Comparison of ENCODE assay signal across 8 cellular contexts in the genomic region with DNA sequence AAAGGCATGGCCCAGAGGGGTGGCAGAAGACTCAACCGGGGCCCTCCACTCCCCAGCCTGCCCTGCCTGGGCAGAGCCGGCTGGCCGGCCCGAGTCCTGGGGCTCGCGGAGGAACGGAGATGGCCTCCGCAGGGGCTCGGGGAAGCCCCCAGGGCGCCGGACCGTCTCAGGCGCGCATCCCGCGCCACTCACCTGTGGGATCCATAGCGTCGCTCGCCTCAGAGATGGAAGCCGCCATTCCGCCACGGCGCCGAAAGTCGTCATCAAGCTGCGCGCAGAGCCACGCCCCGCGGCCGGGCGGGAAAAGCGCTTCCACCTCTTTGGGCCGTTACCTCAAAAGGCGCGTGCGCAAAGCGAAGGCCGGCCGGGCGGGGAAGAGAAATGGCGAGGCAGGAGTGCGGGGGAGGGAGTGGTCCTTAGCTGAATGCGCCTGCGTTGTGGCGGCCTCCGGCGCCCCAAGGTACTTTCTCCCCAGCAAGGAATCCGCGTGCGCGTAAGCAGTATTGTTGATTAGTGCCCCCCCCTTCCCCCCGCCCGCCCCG. TPM values are rescaled to one million over a fixed set of nuclear protein-coding genes. Genes with fewer than 3 reads are reported as not detected.
A peak's percentile ranks its signal among the peaks of the same experiment; 100 is the strongest.
DNase-seq lines count a peak whose midpoint lies in the region; TF ChIP-seq lines count a peak whose summit lies in the region.

A gene with protein sequence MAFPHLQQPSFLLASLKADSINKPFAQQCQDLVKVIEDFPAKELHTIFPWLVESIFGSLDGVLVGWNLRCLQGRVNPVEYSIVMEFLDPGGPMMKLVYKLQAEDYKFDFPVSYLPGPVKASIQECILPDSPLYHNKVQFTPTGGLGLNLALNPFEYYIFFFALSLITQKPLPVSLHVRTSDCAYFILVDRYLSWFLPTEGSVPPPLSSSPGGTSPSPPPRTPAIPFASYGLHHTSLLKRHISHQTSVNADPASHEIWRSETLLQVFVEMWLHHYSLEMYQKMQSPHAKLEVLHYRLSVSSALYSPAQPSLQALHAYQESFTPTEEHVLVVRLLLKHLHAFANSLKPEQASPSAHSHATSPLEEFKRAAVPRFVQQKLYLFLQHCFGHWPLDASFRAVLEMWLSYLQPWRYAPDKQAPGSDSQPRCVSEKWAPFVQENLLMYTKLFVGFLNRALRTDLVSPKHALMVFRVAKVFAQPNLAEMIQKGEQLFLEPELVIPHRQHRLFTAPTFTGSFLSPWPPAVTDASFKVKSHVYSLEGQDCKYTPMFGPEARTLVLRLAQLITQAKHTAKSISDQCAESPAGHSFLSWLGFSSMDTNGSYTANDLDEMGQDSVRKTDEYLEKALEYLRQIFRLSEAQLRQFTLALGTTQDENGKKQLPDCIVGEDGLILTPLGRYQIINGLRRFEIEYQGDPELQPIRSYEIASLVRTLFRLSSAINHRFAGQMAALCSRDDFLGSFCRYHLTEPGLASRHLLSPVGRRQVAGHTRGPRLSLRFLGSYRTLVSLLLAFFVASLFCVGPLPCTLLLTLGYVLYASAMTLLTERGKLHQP (minus strand): TSS at position 265 of the 542 bp plus-strand sequence. CDS start 5,010 bp downstream, outside the sequence.

- no peaks in the 10 kb centered on the region; the same call in 1 of the 2 replicates for H3K36me3 ChIP-seq in H7 (replicated peaks; ENCODE audit: control insufficient read depth, insufficient read depth, low read length)

- H3K36me3 Mint-ChIP-seq in nephron (ENCODE audit: low read depth): peaks cover 3% of the 10 kb centered on the region
- H3K36me3 Mint-ChIP-seq in stimulated activated naive CD8-positive, alpha-beta T cell treated with anti-CD3 and anti-CD28 coated beads, Interleukin-15, Interleukin-2, amounts not matched to agents 100 ng/mL and 50 ng/mL, for 24 hours (ENCODE audit: low read depth): peaks cover 12% of the 10 kb centered on the region

- no peaks in the 10 kb centered on the region for H3K27me3 Mint-ChIP-seq in nephron (ENCODE audit: low read depth)
- H3K27me3 Mint-ChIP-seq in stimulated activated naive CD8-positive, alpha-beta T cell treated with anti-CD3 and anti-CD28 coated beads, Interleukin-15, Interleukin-2, amounts not matched to agents 100 ng/mL and 50 ng/mL, for 24 hours: no peaks in the 10 kb centered on the region

- no peak for TF ChIP-seq CTCF in fibroblast of pulmonary artery (IDR thresholded peaks at IDR 0.05; ENCODE audit: low read length, missing control alignments)
- no peak for TF ChIP-seq CTCF in nephron (IDR thresholded peaks at IDR 0.05; ENCODE audit: unreplicated experiment in 3 of 3)

- peak within 1 kb of the TSS; percentile 95 for H3K4me3 ChIP-seq in H7 (ENCODE audit: insufficient read depth, low read depth, low read length)
- H3K4me3 ChIP-seq in fibroblast of pulmonary artery (replicated peaks; ENCODE audit: low read depth, low read length): peak within 1 kb of the TSS; percentile 92

- H3K9me3 Mint-ChIP-seq in nephron: no peaks in the 10 kb centered on the region
- H3K9me3 Mint-ChIP-seq in stimulated activated naive CD8-positive, alpha-beta T cell treated with anti-CD3 and anti-CD28 coated beads, Interleukin-15, Interleukin-2, amounts not matched to agents 100 ng/mL and 50 ng/mL, for 24 hours: no peaks in the 10 kb centered on the region

- peaks cover 8% of the 10 kb centered on the region for H3K4me1 Mint-ChIP-seq in nephron
- H3K4me1 Mint-ChIP-seq in stimulated activated naive CD8-positive, alpha-beta T cell treated with anti-CD3 and anti-CD28 coated beads, Interleukin-15, Interleukin-2, amounts not matched to agents 100 ng/mL and 50 ng/mL, for 24 hours (ENCODE audit: low read depth): peaks cover 32% of the 10 kb centered on the region

- peak; percentile 96 for DNase-seq in EH (ENCODE audit: low read depth)
- DNase-seq in H7: peak; percentile 95
- peak; percentile 94 for DNase-seq in M059J (ENCODE audit: low read depth)
- peak; percentile 86 to 92 for DNase-seq in SHP77 (lab: John Stamatoyannopoulos, UW)
- DNase-seq in activated effector memory CD4-positive, alpha-beta T cell treated with Interleukin-2 at 50 U/mL for 16 hours: peak; percentile 97
- DNase-seq in fibroblast of pulmonary artery (ENCODE audit: low read depth): peak; percentile 97

- peak within 1 kb of the TSS; percentile 84 to 91 (median 90) for H3K27ac Mint-ChIP-seq in nephron
- peak within 1 kb of the TSS; percentile 95 for H3K27ac Mint-ChIP-seq in stimulated activated naive CD8-positive, alpha-beta T cell treated with anti-CD3 and anti-CD28 coated beads, Interleukin-15, Interleukin-2, amounts not matched to agents 100 ng/mL and 50 ng/mL, for 24 hours

- peak within 1 kb of the TSS; percentile 93 to 96 (median 94) for H3K4me3 Mint-ChIP-seq in nephron
- H3K4me3 Mint-ChIP-seq in stimulated activated naive CD8-positive, alpha-beta T cell treated with anti-CD3 and anti-CD28 coated beads, Interleukin-15, Interleukin-2, amounts not matched to agents 100 ng/mL and 50 ng/mL, for 24 hours: peak within 1 kb of the TSS; percentile 95

- no peaks in the 10 kb centered on the region for H3K27me3 ChIP-seq in H7 (ENCODE audit: control insufficient read depth, insufficient read depth, low read length)

RNA-seq across cellular contexts. Expression of the gene that starts here (rescaled TPM):
- total RNA-seq in H7 (2014; rRNA removed; shearing (Covaris generic)): 68.8 and 69.7 TPM in 2 replicates
- 24.2 and 35.0 TPM in 2 replicates for total RNA-seq in M059J (2014; rRNA removed; shearing (Covaris generic))

Comparison
In these comparisons a context has a peak if more than half of its experiments do, and no peak if none do; other contexts are left out.
1. Peak in every context shown above with its lines: DNase-seq and H3K4me3 ChIP-seq.